ENCODE assay signal across 22 cellular contexts in the genomic region with DNA sequence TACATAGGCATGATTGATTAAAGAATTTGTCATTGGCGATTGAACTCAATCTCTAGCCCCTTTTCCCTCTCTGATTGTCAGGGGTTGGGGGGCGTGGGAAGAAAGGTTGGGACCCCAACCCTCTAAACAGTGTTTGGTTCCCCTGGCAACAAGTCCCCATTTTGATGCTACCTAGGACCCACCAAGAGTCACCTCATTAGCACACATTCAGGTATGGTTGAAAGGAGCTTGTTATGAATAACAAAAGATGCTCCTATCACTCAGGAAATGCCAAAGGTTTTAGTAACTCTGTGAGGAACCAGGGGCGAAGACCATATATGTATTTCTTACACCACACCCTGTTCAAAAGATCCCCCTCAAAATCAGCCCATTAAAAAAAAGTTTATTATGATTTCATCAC. TPM values are rescaled to one million over a fixed set of nuclear protein-coding genes. Genes with fewer than 3 reads are reported as not detected.
"Had no signal": no experiment of that assay in that cellular context is flagged by ENCODE, and none has a peak within 500 bp of the region (broad histone marks: within the 10 kb centered on the region; RNA-seq: fewer than 3 reads in every experiment).

No MANE protein-coding gene starts in this region.

- ATAC-seq: esophagus mucosa; left colon; lower lobe of right lung; stimulated activated memory B cell treated with anti-CD40 and anti-IgM and Interleukin-4, amounts not matched to agents 10 μg/mL and 1 μg/mL and 100 μg/mL, for 72 hours; T-cell had no signal

- H3K27ac Mint-ChIP-seq: activated B cell treated with CpG ODN at 0.5 μM for 24 hours; activated CD4-positive, alpha-beta memory T cell treated with anti-CD3 and anti-CD28 coated beads for 36 hours; activated naive CD8-positive, alpha-beta T cell; stimulated activated memory B cell treated with anti-CD40 and anti-IgM and Interleukin-4, amounts not matched to agents 10 μg/mL and 1 μg/mL and 100 μg/mL, for 72 hours; T-cell had no signal

- H3K9me3 Mint-ChIP-seq: activated B cell treated with CpG ODN at 0.5 μM for 24 hours; activated CD4-positive, alpha-beta memory T cell treated with anti-CD3 and anti-CD28 coated beads for 36 hours; nephron; stimulated activated memory B cell treated with anti-CD40 and anti-IgM and Interleukin-4, amounts not matched to agents 10 μg/mL and 1 μg/mL and 100 μg/mL, for 72 hours; T-cell had no signal

- H3K4me1 Mint-ChIP-seq: activated B cell treated with CpG ODN at 0.5 μM for 24 hours; nephron; stimulated activated memory B cell treated with anti-CD40 and anti-IgM and Interleukin-4, amounts not matched to agents 10 μg/mL and 1 μg/mL and 100 μg/mL, for 72 hours; T-cell had no signal

- H3K27ac ChIP-seq: dorsolateral prefrontal cortex, lower lobe of right lung, spleen, testis, upper lobe of left lung had no signal

- H3K4me3 ChIP-seq: dorsolateral prefrontal cortex, lower lobe of right lung, spleen, testis, upper lobe of left lung had no signal

- H3K4me3 Mint-ChIP-seq: activated B cell treated with CpG ODN at 0.5 μM for 24 hours; activated CD4-positive, alpha-beta memory T cell treated with anti-CD3 and anti-CD28 coated beads for 36 hours; activated naive CD8-positive, alpha-beta T cell; nephron; stimulated activated memory B cell treated with anti-CD40 and anti-IgM and Interleukin-4, amounts not matched to agents 10 μg/mL and 1 μg/mL and 100 μg/mL, for 72 hours; T-cell had no signal

- H3K4me1 ChIP-seq: lower lobe of right lung, spleen, testis, upper lobe of left lung had no signal

- H3K9me3 ChIP-seq: lower lobe of right lung, spleen, testis, upper lobe of left lung had no signal

- H3K36me3 Mint-ChIP-seq: activated CD4-positive, alpha-beta memory T cell treated with anti-CD3 and anti-CD28 coated beads for 36 hours; activated naive CD8-positive, alpha-beta T cell; stimulated activated memory B cell treated with anti-CD40 and anti-IgM and Interleukin-4, amounts not matched to agents 10 μg/mL and 1 μg/mL and 100 μg/mL, for 72 hours; T-cell had no signal

- H3K36me3 ChIP-seq: lower lobe of right lung, spleen, upper lobe of left lung had no signal

- H3K27me3 ChIP-seq: dorsolateral prefrontal cortex, testis, upper lobe of left lung had no signal

- DNase-seq: activated B cell treated with CpG ODN at 0.5 μM for 24 hours; activated CD4-positive, alpha-beta memory T cell treated with anti-CD3 and anti-CD28 coated beads for 36 hours; activated CD4-positive, alpha-beta T cell treated with anti-CD3 and anti-CD28 coated beads for 4 hours; activated T-cell treated with anti-CD3 and anti-CD28 coated beads for 4 hours; amniotic stem cell; caudate nucleus; dorsolateral prefrontal cortex; left colon; lower lobe of right lung; midbrain; nucleus accumbens; posterior cingulate gyrus; retina; spleen; stimulated activated CD4-positive, alpha-beta T cell treated with anti-CD3 and anti-CD28 coated beads, Interleukin-4, amount 100 ng/mL, for 4 hours; T-cell; testis; upper lobe of left lung had no signal

RNA-seq across cellular contexts. Expression of gene RNF212B, which starts 14.3 kb away (rescaled TPM):
- total RNA-seq: activated B cell treated with CpG ODN at 0.5 μM for 24 hours; activated CD4-positive, alpha-beta memory T cell treated with anti-CD3 and anti-CD28 coated beads for 36 hours; esophagus mucosa; left colon; lower lobe of right lung; spleen; upper lobe of left lung had no signal
- polyA plus RNA-seq: spleen had no signal
